In genomic region chr6:10838794-10839333, GRCh38 we compare ENCODE assay signal across 8 cellular contexts. TPM values are rescaled to one million over a fixed set of nuclear protein-coding genes. Genes with fewer than 3 reads are reported as not detected.
DNase-seq lines count a peak whose midpoint lies in the region; ATAC-seq, FAIRE-seq and TF ChIP-seq lines count a peak whose summit lies in the region.

No MANE protein-coding gene starts in this region.

- DNase-seq in AG10803 (ENCODE audit: low read depth) (no peak), fibroblast of the aortic adventitia (ENCODE audit: low read depth) (no peak), gastrocnemius medialis (no peak), small intestine (no peak), GOT3 (lab: John Stamatoyannopoulos, UW) (no peak)
- DNase-seq in T-helper 2 cell treated with Interferon-gamma antibody and Interleukin-4, amounts not matched to agents 5 μg/mL and 100 μg/mL, for 36 hours (ENCODE audit: low spot score) = peak; percentile 46

- intact Hi-C loops in gastrocnemius medialis (cut with DNase I; ENCODE audit: low total_unique reads) = no loop called here

- TF ChIP-seq POLR2A in gastrocnemius medialis (IDR thresholded peaks at IDR 0.05) = no peak

- H3K4me3 Mint-ChIP-seq in T-helper 2 cell treated with Interferon-gamma antibody and Interleukin-4, amounts not matched to agents 5 μg/mL and 100 μg/mL, for 36 hours = peak overlapping the region; percentile 83

- ATAC-seq in GM19023 (IDR thresholded peaks at IDR 0.05; ENCODE audit: unreplicated experiment) (peak; percentile 48), HG03097 (IDR thresholded peaks at IDR 0.05; ENCODE audit: low FRiP score, unreplicated experiment) (peak; percentile 73), gastrocnemius medialis (peak in 1 of 2 donors; percentile 47)

- H3K9me3 ChIP-seq in gastrocnemius medialis (no peaks in the 10 kb centered on the region), small intestine (ENCODE audit: control insufficient read depth, low read depth) (no peaks in the 10 kb centered on the region)

- H3K9me3 Mint-ChIP-seq in T-helper 2 cell treated with Interferon-gamma antibody and Interleukin-4, amounts not matched to agents 5 μg/mL and 100 μg/mL, for 36 hours = peaks cover 5% of the 10 kb centered on the region

- H3K36me3 ChIP-seq in gastrocnemius medialis (no peaks in the 10 kb centered on the region), small intestine (ENCODE audit: control insufficient read depth in 2 of 2, insufficient read depth in 2 of 2, low read length in 2 of 2) (no peaks in the 10 kb centered on the region)

- peak overlapping the region; percentile 86 for H3K27ac Mint-ChIP-seq in T-helper 2 cell treated with Interferon-gamma antibody and Interleukin-4, amounts not matched to agents 5 μg/mL and 100 μg/mL, for 36 hours

- H3K27ac ChIP-seq in gastrocnemius medialis (peak overlapping the region in 1 of 4 donors; percentile 30), small intestine (ENCODE audit: low read depth in 1 of 2, low read length in 1 of 2) (no peak overlapping the region)

- peaks cover 25% of the 10 kb centered on the region for H3K27me3 Mint-ChIP-seq in T-helper 2 cell treated with Interferon-gamma antibody and Interleukin-4, amounts not matched to agents 5 μg/mL and 100 μg/mL, for 36 hours (ENCODE audit: low read depth)

- H3K36me3 Mint-ChIP-seq in T-helper 2 cell treated with Interferon-gamma antibody and Interleukin-4, amounts not matched to agents 5 μg/mL and 100 μg/mL, for 36 hours (ENCODE audit: low read depth) = no peaks in the 10 kb centered on the region

- H3K4me3 ChIP-seq in AG10803 (ENCODE audit: low read length) = peak overlapping the region; percentile 66
- H3K4me3 ChIP-seq in fibroblast of the aortic adventitia (ENCODE audit: low read depth, low read length) = peak overlapping the region; percentile 70
- H3K4me3 ChIP-seq in gastrocnemius medialis = peak overlapping the region; percentile 54 to 76 (median 70)
- H3K4me3 ChIP-seq in small intestine (ENCODE audit: low read depth in 1 of 2, low read length in 2 of 2) = peak overlapping the region in 1 of 2 donors; percentile 47

- whole genome bisulfite sequencing in small intestine, 3 donors = 56 to 58% (median 57%) methylated on average over 8 of the region's 8 CpGs

- peaks cover 17% of the 10 kb centered on the region for H3K4me1 Mint-ChIP-seq in T-helper 2 cell treated with Interferon-gamma antibody and Interleukin-4, amounts not matched to agents 5 μg/mL and 100 μg/mL, for 36 hours (ENCODE audit: low read depth)

- H3K4me1 ChIP-seq in gastrocnemius medialis (peaks cover 7 to 9% of the 10 kb centered on the region in 2 donors), small intestine (ENCODE audit: control insufficient read depth in 2 of 2, insufficient read depth in 1 of 2, low read depth in 1 of 2, low read length in 1 of 2) (no peaks in the 10 kb centered on the region)

- FAIRE-seq in small intestine (lab: Jason Lieb, UNC) = no peak

- no peak for TF ChIP-seq CTCF in AG10803 (conservative IDR thresholded peaks at IDR 0.05; ENCODE audit: low read length)
- no peak for TF ChIP-seq CTCF in fibroblast of the aortic adventitia (IDR thresholded peaks at IDR 0.05; ENCODE audit: insufficient read depth, low read length)
- no peak for TF ChIP-seq CTCF in gastrocnemius medialis (IDR thresholded peaks at IDR 0.05 in 4 of 5, conservative IDR thresholded peaks at IDR 0.05 in 1 of 5)

- in situ Hi-C loops in gastrocnemius medialis (cut with MboI; ENCODE audit: low sequenced_read_pairs in 4 of 4) = no loop called here

- H3K27me3 ChIP-seq in gastrocnemius medialis (peaks cover 26 to 49% (median 42%) of the 10 kb centered on the region in 3 donors), small intestine (ENCODE audit: control insufficient read depth in 2 of 2, insufficient read depth in 2 of 2, low read length in 2 of 2) (peaks cover 0 to 6% of the 10 kb centered on the region in 2 donors)

RNA-seq across cellular contexts. Expression of gene MAK, which starts 0.5 kb away (rescaled TPM):
- total RNA-seq in fibroblast of the aortic adventitia (ENCODE audit: low replicate concordance) = under 0.01 TPM in 1 of 2 replicates, not detected in the other
- not detected for total RNA-seq in gastrocnemius medialis
- polyA plus RNA-seq in small intestine = under 1 TPM in 1 of 3 donors, not detected in 2; 0.03 TPM

RNA-seq across cellular contexts. Expression of gene GCM2, which starts 43.0 kb away (rescaled TPM):
- total RNA-seq in fibroblast of the aortic adventitia (ENCODE audit: low replicate concordance) (not detected in 2 replicates), gastrocnemius medialis (not detected)
- not detected for polyA plus RNA-seq in small intestine

RNA-seq across cellular contexts. Expression of gene SYCP2L, which starts 48.0 kb away (rescaled TPM):
- under 0.01 TPM in 1 of 2 replicates, not detected in the other for total RNA-seq in fibroblast of the aortic adventitia (ENCODE audit: low replicate concordance)
- total RNA-seq in gastrocnemius medialis = under 1 TPM in 3 of 4 donors, not detected in 1; 0.07 to 0.82 (median 0.29) TPM
- under 1 TPM in 1 of 3 donors, not detected in 2; 0.07 TPM for polyA plus RNA-seq in small intestine
